ENCODE assay signal across 8 cellular contexts in genomic region chr6:144007779-144008500, GRCh38. TPM values are rescaled to one million over a fixed set of nuclear protein-coding genes. Genes with fewer than 3 reads are reported as not detected.
DNase-seq lines count a peak whose midpoint lies in the region; ATAC-seq and FAIRE-seq lines count a peak whose summit lies in the region.

A gene with protein sequence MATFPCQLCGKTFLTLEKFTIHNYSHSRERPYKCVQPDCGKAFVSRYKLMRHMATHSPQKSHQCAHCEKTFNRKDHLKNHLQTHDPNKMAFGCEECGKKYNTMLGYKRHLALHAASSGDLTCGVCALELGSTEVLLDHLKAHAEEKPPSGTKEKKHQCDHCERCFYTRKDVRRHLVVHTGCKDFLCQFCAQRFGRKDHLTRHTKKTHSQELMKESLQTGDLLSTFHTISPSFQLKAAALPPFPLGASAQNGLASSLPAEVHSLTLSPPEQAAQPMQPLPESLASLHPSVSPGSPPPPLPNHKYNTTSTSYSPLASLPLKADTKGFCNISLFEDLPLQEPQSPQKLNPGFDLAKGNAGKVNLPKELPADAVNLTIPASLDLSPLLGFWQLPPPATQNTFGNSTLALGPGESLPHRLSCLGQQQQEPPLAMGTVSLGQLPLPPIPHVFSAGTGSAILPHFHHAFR (minus strand): TSS chr6:144008259. CDS start chr6:143948136, 60,123 bp downstream.

- H3K27me3 Mint-ChIP-seq in activated T-cell treated with anti-CD3 and anti-CD28 coated beads, Interleukin-2, amount 50 U/mL, for 72 hours (ENCODE audit: low read depth): peaks cover 31% of the 10 kb centered on the region

- peak within 1 kb of the TSS; percentile 51 for H2AFZ ChIP-seq in neuron (ENCODE audit: low read depth, low read length)

- H3K27ac Mint-ChIP-seq in activated T-cell treated with anti-CD3 and anti-CD28 coated beads, Interleukin-2, amount 50 U/mL, for 72 hours: peak within 1 kb of the TSS; percentile 85

- H3K4me3 ChIP-seq in neuron (ENCODE audit: low read length): peak within 1 kb of the TSS; percentile 84

- DNase-seq in GM03348 (ENCODE audit: low spot score) (peak; percentile 80), LoVo (ENCODE audit: low spot score) (peak; percentile 25), frontal cortex (ENCODE audit: low spot score in 2 of 2) (peak; percentile 39 to 47), NCI-H187 treated with DMSO at 0.1 percent for 48 hours (lab: John Stamatoyannopoulos, UW) (no peak)
- peak; percentile 23 to 27 for DNase-seq in activated T-cell treated with anti-CD3 and anti-CD28 coated beads, Interleukin-2, amount 50 U/mL, for 72 hours

- H3K4me1 ChIP-seq in neuron (ENCODE audit: insufficient read depth, low read length): peaks cover 6% of the 10 kb centered on the region

- peak within 1 kb of the TSS; percentile 76 to 88 for H3K4me3 Mint-ChIP-seq in activated T-cell treated with anti-CD3 and anti-CD28 coated beads, Interleukin-2, amount 50 U/mL, for 72 hours

- H3K36me3 Mint-ChIP-seq in activated T-cell treated with anti-CD3 and anti-CD28 coated beads, Interleukin-2, amount 50 U/mL, for 72 hours (ENCODE audit: insufficient read depth in 2 of 2): peaks cover 1 to 3% of the 10 kb centered on the region in 2 donors

- ATAC-seq in GM21737 (IDR thresholded peaks at IDR 0.05; ENCODE audit: unreplicated experiment): peak; percentile 60
- peak; percentile 82 to 85 for ATAC-seq in activated T-cell treated with anti-CD3 and anti-CD28 coated beads, Interleukin-2, amount 50 U/mL, for 72 hours (replicated peaks in 1 of 2)
- no peak for ATAC-seq in GM18870 (IDR thresholded peaks at IDR 0.05; ENCODE audit: unreplicated experiment)

- no peaks in the 10 kb centered on the region for H3K36me3 ChIP-seq in neuron (ENCODE audit: insufficient read depth, low read length)

- no peaks in the 10 kb centered on the region for H3K9me3 Mint-ChIP-seq in activated T-cell treated with anti-CD3 and anti-CD28 coated beads, Interleukin-2, amount 50 U/mL, for 72 hours

- H3K4me1 Mint-ChIP-seq in activated T-cell treated with anti-CD3 and anti-CD28 coated beads, Interleukin-2, amount 50 U/mL, for 72 hours (ENCODE audit: low read depth): peaks cover 14% of the 10 kb centered on the region

- H3K27me3 ChIP-seq in neuron (ENCODE audit: insufficient read depth, low read length): no peaks in the 10 kb centered on the region

- FAIRE-seq in frontal cortex (lab: Jason Lieb, UNC): no peak

- H3K9me3 ChIP-seq in neuron (ENCODE audit: low read length): peaks cover 2% of the 10 kb centered on the region

RNA-seq across cellular contexts. Expression of the gene that starts here (rescaled TPM):
- total RNA-seq in activated T-cell treated with anti-CD3 and anti-CD28 coated beads, Interleukin-2, amount 50 U/mL, for 72 hours: 10 to 100 TPM; 36.6 to 51.8 TPM
- 6.1 TPM for total RNA-seq in frontal cortex
